ENCODE assay signal across 8 cellular contexts in genomic region chr17:1515640-1516402, GRCh38. TPM values are rescaled to one million over a fixed set of nuclear protein-coding genes. Genes with fewer than 3 reads are reported as not detected.
DNase-seq lines count a peak whose midpoint lies in the region; ATAC-seq and TF ChIP-seq lines count a peak whose summit lies in the region.

No MANE protein-coding gene starts in this region.

- peak overlapping the region; percentile 91 for H3K27ac Mint-ChIP-seq in HFFc6

- H3K4me1 Mint-ChIP-seq in HFFc6 (ENCODE audit: low read depth), result peaks cover 17% of the 10 kb centered on the region

- TF ChIP-seq CTCF in HFFc6 (IDR thresholded peaks at IDR 0.05), result peak; percentile 76

- H3K36me3 Mint-ChIP-seq in HFFc6 (ENCODE audit: low read depth), result peaks cover 11% of the 10 kb centered on the region; the same call in 1 of the 2 replicates

- peak overlapping the region; percentile 94 for H3K4me3 Mint-ChIP-seq in HFFc6

- no peak for ATAC-seq in HG02885 (IDR thresholded peaks at IDR 0.05; ENCODE audit: poor library complexity, unreplicated experiment)

- DNase-seq in EL (peak; percentile 89), HFFc6 (peak; percentile 83), NCI-H748 treated with DMSO at 0.1 percent for 48 hours (lab: John Stamatoyannopoulos, UW) (peak; percentile 51), epidermal melanocyte (ENCODE audit: insufficient read length, low spot score) (peak; percentile 87), midbrain (lab: John Stamatoyannopoulos, UW) (peak; percentile 27), substantia nigra (lab: John Stamatoyannopoulos, UW) (peak in 15 of 49 donors; percentile 4 to 62 (median 19))
- DNase-seq in activated CD8-positive, alpha-beta memory T cell treated with anti-CD3 and anti-CD28 coated beads, Interleukin-2, amount 50 U/mL, for 4 hours, result peak; percentile 42

- no peaks in the 10 kb centered on the region for H3K9me3 Mint-ChIP-seq in HFFc6

- peak overlapping the region; percentile 82 for H3K27ac ChIP-seq in substantia nigra (ENCODE audit: low read depth, low read length, poor library complexity, severe bottlenecking)

- H3K27me3 Mint-ChIP-seq in HFFc6 (ENCODE audit: insufficient read depth), result peaks cover 2% of the 10 kb centered on the region; the same call in 1 of the 2 replicates

RNA-seq across cellular contexts. Expression of gene INPP5K, which starts 0.6 kb away (rescaled TPM):
- 10 to 100 TPM; 18.2 to 23.5 (median 20.3) TPM for total RNA-seq in HFFc6 (2021; fragmentation: NEBNext Ultra II Directional; extraction: Animal tissue kit (Norgen Biotek cat#: 25700))

RNA-seq across cellular contexts. Expression of gene MYO1C, which starts 23.3 kb away (rescaled TPM):
- total RNA-seq in HFFc6 (2021; fragmentation: NEBNext Ultra II Directional; extraction: Animal tissue kit (Norgen Biotek cat#: 25700)), result 100 to 1,000 TPM; 310 to 400 (median 328) TPM

RNA-seq across cellular contexts. Expression of gene PITPNA, which starts 46.8 kb away (rescaled TPM):
- total RNA-seq in HFFc6 (2021; fragmentation: NEBNext Ultra II Directional; extraction: Animal tissue kit (Norgen Biotek cat#: 25700)), result 10 to 100 TPM; 59.5 to 75.9 (median 67.7) TPM

RNA-seq across cellular contexts. Expression of gene CRK, which starts 59.8 kb away (rescaled TPM):
- total RNA-seq in HFFc6 (2021; fragmentation: NEBNext Ultra II Directional; extraction: Animal tissue kit (Norgen Biotek cat#: 25700)), result 10 to 100 TPM; 71.1 to 83.1 (median 77.5) TPM
